ENCODE assay signal across 1 cellular context in the genomic region with DNA sequence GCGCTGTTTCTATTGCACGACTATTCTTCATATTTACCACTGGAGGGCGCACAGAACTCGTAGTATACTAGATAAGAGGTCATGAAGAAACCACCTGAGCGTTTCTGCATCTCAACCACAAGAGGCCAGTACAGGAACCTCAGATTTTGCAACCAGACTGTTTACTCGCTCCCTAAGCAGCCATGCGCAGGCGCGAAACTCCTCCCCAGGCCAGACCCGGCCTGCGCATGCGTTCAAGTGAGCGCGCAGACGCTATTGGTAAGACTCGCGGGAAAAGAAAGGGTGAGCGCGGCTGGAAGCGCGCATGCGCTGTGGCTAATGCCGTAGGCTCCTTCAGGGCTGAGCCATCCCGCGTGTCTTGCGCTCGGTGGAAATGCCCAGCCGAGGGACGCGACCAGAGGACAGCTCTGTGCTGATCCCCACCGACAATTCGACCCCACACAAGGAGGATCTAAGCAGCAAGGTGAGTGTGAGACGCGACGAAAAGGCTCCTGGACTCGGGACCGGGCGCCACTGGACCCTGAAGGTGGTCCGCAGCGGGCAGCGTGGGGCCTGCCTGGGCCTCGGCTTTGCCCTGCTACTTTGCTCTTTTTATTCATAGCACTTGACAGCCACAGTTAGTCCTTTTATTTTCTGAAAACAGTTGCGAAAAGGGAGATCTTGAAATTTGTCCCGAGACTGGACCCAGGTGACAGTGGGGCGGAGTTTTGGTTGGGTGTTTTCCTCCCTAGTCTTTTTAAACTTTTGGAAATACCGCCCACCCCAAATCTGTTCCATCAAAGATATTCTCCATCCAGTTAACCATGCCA.
A peak's percentile ranks its signal among the peaks of the same experiment; 100 is the strongest.
TF ChIP-seq lines count a peak whose summit lies in the region.

TSS of gene ASNSD1 (plus strand) at position 312 of the 809 bp plus-strand sequence. CDS start 4,674 bp downstream, outside the sequence.

TF ChIP-seq in HepG2, 621 proteins besides CTCF, POLR2A, EP300 and RAD21 (continued from another document and continues in another):
- TF ChIP-seq, protein P1, sequence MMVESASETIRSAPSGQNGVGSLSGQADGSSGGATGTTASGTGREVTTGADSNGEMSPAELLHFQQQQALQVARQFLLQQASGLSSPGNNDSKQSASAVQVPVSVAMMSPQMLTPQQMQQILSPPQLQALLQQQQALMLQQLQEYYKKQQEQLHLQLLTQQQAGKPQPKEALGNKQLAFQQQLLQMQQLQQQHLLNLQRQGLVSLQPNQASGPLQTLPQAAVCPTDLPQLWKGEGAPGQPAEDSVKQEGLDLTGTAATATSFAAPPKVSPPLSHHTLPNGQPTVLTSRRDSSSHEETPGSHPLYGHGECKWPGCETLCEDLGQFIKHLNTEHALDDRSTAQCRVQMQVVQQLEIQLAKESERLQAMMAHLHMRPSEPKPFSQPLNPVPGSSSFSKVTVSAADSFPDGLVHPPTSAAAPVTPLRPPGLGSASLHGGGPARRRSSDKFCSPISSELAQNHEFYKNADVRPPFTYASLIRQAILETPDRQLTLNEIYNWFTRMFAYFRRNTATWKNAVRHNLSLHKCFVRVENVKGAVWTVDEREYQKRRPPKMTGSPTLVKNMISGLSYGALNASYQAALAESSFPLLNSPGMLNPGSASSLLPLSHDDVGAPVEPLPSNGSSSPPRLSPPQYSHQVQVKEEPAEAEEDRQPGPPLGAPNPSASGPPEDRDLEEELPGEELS (CRISPR knock-in tag; IDR thresholded peaks at IDR 0.05): peak; percentile 77
- TF ChIP-seq E2F2 (CRISPR knock-in tag; IDR thresholded peaks at IDR 0.05; ENCODE audit: borderline replicate concordance): 0 out of 2 replicates have a peak, but pooled peaks have one; percentile 5
- TF ChIP-seq ARHGAP35 (CRISPR knock-in tag; IDR thresholded peaks at IDR 0.05; ENCODE audit: borderline replicate concordance): peak; percentile 95
- TF ChIP-seq, protein P2, sequence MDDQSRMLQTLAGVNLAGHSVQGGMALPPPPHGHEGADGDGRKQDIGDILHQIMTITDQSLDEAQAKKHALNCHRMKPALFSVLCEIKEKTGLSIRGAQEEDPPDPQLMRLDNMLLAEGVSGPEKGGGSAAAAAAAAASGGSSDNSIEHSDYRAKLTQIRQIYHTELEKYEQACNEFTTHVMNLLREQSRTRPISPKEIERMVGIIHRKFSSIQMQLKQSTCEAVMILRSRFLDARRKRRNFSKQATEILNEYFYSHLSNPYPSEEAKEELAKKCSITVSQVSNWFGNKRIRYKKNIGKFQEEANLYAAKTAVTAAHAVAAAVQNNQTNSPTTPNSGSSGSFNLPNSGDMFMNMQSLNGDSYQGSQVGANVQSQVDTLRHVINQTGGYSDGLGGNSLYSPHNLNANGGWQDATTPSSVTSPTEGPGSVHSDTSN (CRISPR knock-in tag; IDR thresholded peaks at IDR 0.05; ENCODE audit: borderline replicate concordance): no peak
- TF ChIP-seq ZNF644 (CRISPR knock-in tag; IDR thresholded peaks at IDR 0.05; ENCODE audit: low read depth): no peak
- peak; percentile 85 for TF ChIP-seq FOXO1 (CRISPR knock-in tag; IDR thresholded peaks at IDR 0.05)
- 0 out of 2 replicates have a peak, but pooled peaks have one; percentile 31 for TF ChIP-seq ZNF205 (CRISPR knock-in tag; IDR thresholded peaks at IDR 0.05)
- 0 out of 2 replicates have a peak, but pooled peaks have one; percentile 32 for TF ChIP-seq ZNF143 (CRISPR knock-in tag; IDR thresholded peaks at IDR 0.05)
- 0 out of 2 replicates have a peak, but pooled peaks have one; percentile 74 for TF ChIP-seq CREB3 (CRISPR knock-in tag; IDR thresholded peaks at IDR 0.05)
- peak; percentile 95 for TF ChIP-seq RBFOX2 (IDR thresholded peaks at IDR 0.05; ENCODE audit: low read depth, low read length)
- TF ChIP-seq RORA (CRISPR knock-in tag; IDR thresholded peaks at IDR 0.05): no peak; the same call in 1 of the 2 replicates
- TF ChIP-seq TFE3 (CRISPR knock-in tag; IDR thresholded peaks at IDR 0.05): peak; percentile 64
- TF ChIP-seq EED (CRISPR knock-in tag; IDR thresholded peaks at IDR 0.05): peak; percentile 96
- no peak for TF ChIP-seq ZNF282 (IDR thresholded peaks at IDR 0.05; ENCODE audit: partially characterized antibody)
- TF ChIP-seq CHD4 (IDR thresholded peaks at IDR 0.05; ENCODE audit: borderline replicate concordance, low read length): no peak
- TF ChIP-seq, protein P3, sequence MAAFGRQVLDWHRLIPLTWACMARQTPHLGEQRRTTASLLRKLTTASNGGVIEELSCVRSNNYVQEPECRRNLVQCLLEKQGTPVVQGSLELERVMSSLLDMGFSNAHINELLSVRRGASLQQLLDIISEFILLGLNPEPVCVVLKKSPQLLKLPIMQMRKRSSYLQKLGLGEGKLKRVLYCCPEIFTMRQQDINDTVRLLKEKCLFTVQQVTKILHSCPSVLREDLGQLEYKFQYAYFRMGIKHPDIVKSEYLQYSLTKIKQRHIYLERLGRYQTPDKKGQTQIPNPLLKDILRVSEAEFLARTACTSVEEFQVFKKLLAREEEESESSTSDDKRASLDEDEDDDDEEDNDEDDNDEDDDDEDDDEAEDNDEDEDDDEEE (CRISPR knock-in tag; IDR thresholded peaks at IDR 0.05): peak; percentile 25; the same call in 1 of the 2 replicates
- peak; percentile 84; the same call in 1 of the 2 replicates for TF ChIP-seq ZFP36L1 (CRISPR knock-in tag; IDR thresholded peaks at IDR 0.05)
- TF ChIP-seq KAT2B (IDR thresholded peaks at IDR 0.05; ENCODE audit: borderline replicate concordance, low read depth, low read length): 0 out of 2 replicates have a peak, but pooled peaks have one; percentile 3
- TF ChIP-seq TARDBP (CRISPR knock-in tag; IDR thresholded peaks at IDR 0.05): peak; percentile 72; the same call in 1 of the 2 replicates
- peak; percentile 91 for TF ChIP-seq ZNF543 (CRISPR knock-in tag; IDR thresholded peaks at IDR 0.05)
- TF ChIP-seq AGO2 (optimal IDR thresholded peaks at IDR 0.05; ENCODE audit: low read depth, low read length): peak; percentile 53
- TF ChIP-seq MIXL1 (CRISPR knock-in tag; IDR thresholded peaks at IDR 0.05): peak; percentile 44; the same call in 1 of the 2 replicates
- TF ChIP-seq BCL6 (CRISPR knock-in tag; IDR thresholded peaks at IDR 0.05): peak; percentile 58; the same call in 1 of the 2 replicates
- no peak for TF ChIP-seq ZNF24 (IDR thresholded peaks at IDR 0.05)
- peak; percentile 94 for TF ChIP-seq GTF3A (CRISPR knock-in tag; conservative IDR thresholded peaks at IDR 0.05)
- peak; percentile 94 for TF ChIP-seq YEATS2 (CRISPR knock-in tag; IDR thresholded peaks at IDR 0.05; ENCODE audit: borderline replicate concordance)
- TF ChIP-seq KAT7 (CRISPR knock-in tag; IDR thresholded peaks at IDR 0.05; ENCODE audit: borderline replicate concordance): peak; percentile 94
- no peak for TF ChIP-seq ZNF850 (CRISPR knock-in tag; conservative IDR thresholded peaks at IDR 0.05)
- peak; percentile 87; the same call in 1 of the 2 replicates for TF ChIP-seq NFE2L1 (CRISPR knock-in tag; IDR thresholded peaks at IDR 0.05; ENCODE audit: borderline replicate concordance)
- peak; percentile 90 for TF ChIP-seq SRY (CRISPR knock-in tag; IDR thresholded peaks at IDR 0.05)
- peak; percentile 99 for TF ChIP-seq ZNF598 (CRISPR knock-in tag; IDR thresholded peaks at IDR 0.05; ENCODE audit: borderline replicate concordance)
- TF ChIP-seq SMARCC2 (IDR thresholded peaks at IDR 0.05): no peak
- peak; percentile 87 for TF ChIP-seq GATAD1 (CRISPR knock-in tag; IDR thresholded peaks at IDR 0.05)
- peak; percentile 84 for TF ChIP-seq GATAD2A (CRISPR knock-in tag; IDR thresholded peaks at IDR 0.05)
- TF ChIP-seq, protein P4, sequence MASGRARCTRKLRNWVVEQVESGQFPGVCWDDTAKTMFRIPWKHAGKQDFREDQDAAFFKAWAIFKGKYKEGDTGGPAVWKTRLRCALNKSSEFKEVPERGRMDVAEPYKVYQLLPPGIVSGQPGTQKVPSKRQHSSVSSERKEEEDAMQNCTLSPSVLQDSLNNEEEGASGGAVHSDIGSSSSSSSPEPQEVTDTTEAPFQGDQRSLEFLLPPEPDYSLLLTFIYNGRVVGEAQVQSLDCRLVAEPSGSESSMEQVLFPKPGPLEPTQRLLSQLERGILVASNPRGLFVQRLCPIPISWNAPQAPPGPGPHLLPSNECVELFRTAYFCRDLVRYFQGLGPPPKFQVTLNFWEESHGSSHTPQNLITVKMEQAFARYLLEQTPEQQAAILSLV (CRISPR knock-in tag; IDR thresholded peaks at IDR 0.05; ENCODE audit: borderline replicate concordance): peak; percentile 87; the same call in 1 of the 2 replicates
- TF ChIP-seq HOXA5 (CRISPR knock-in tag; IDR thresholded peaks at IDR 0.05): peak; percentile 93; the same call in 1 of the 2 replicates
- no peak; the same call in 1 of the 2 replicates for TF ChIP-seq HMG20B (CRISPR knock-in tag; conservative IDR thresholded peaks at IDR 0.05)
- peak; percentile 64; the same call in 1 of the 2 replicates for TF ChIP-seq ZNF720 (CRISPR knock-in tag; IDR thresholded peaks at IDR 0.05)
- peak; percentile 91; the same call in 1 of the 2 replicates for TF ChIP-seq TSC22D2 (CRISPR knock-in tag; IDR thresholded peaks at IDR 0.05; ENCODE audit: borderline replicate concordance)
- no peak for TF ChIP-seq EEA1 (CRISPR knock-in tag; IDR thresholded peaks at IDR 0.05; ENCODE audit: borderline replicate concordance)
- no peak for TF ChIP-seq CBX2 (IDR thresholded peaks at IDR 0.05; ENCODE audit: low read depth, low read length)
- no peak for TF ChIP-seq CBX2 (CRISPR knock-in tag; IDR thresholded peaks at IDR 0.05; ENCODE audit: low read depth)
- no peak for TF ChIP-seq HNRNPH1 (optimal IDR thresholded peaks at IDR 0.05; ENCODE audit: low read depth, low read length)
- no peak for TF ChIP-seq SNRNP70 (IDR thresholded peaks at IDR 0.05; ENCODE audit: low read depth, low read length)
- TF ChIP-seq RBM22 (optimal IDR thresholded peaks at IDR 0.05; ENCODE audit: low read length): no peak
- TF ChIP-seq, protein P5, sequence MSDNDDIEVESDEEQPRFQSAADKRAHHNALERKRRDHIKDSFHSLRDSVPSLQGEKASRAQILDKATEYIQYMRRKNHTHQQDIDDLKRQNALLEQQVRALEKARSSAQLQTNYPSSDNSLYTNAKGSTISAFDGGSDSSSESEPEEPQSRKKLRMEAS (IDR thresholded peaks at IDR 0.05): peak; percentile 97
- peak; percentile 51; the same call in 1 of the 2 replicates for TF ChIP-seq PHF21A (CRISPR knock-in tag; IDR thresholded peaks at IDR 0.05)
- peak; percentile 25; the same call in 1 of the 2 replicates for TF ChIP-seq RFXANK (CRISPR knock-in tag; IDR thresholded peaks at IDR 0.05)
- TF ChIP-seq SIX4 (CRISPR knock-in tag; IDR thresholded peaks at IDR 0.05): peak; percentile 36
- peak; percentile 92 for TF ChIP-seq TFDP2 (CRISPR knock-in tag; IDR thresholded peaks at IDR 0.05)
- TF ChIP-seq ZNF468 (CRISPR knock-in tag; IDR thresholded peaks at IDR 0.05): no peak
- TF ChIP-seq ZNF329 (CRISPR knock-in tag; IDR thresholded peaks at IDR 0.05; ENCODE audit: low read depth): no peak
- peak; percentile 81; the same call in 1 of the 2 replicates for TF ChIP-seq ZIK1 (CRISPR knock-in tag; IDR thresholded peaks at IDR 0.05; ENCODE audit: borderline replicate concordance, low read depth)
- TF ChIP-seq RFX3 (CRISPR knock-in tag; IDR thresholded peaks at IDR 0.05): no peak
- TF ChIP-seq, protein P6, sequence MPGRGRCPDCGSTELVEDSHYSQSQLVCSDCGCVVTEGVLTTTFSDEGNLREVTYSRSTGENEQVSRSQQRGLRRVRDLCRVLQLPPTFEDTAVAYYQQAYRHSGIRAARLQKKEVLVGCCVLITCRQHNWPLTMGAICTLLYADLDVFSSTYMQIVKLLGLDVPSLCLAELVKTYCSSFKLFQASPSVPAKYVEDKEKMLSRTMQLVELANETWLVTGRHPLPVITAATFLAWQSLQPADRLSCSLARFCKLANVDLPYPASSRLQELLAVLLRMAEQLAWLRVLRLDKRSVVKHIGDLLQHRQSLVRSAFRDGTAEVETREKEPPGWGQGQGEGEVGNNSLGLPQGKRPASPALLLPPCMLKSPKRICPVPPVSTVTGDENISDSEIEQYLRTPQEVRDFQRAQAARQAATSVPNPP (CRISPR knock-in tag; IDR thresholded peaks at IDR 0.05): no peak
- TF ChIP-seq FIP1L1 (IDR thresholded peaks at IDR 0.05; ENCODE audit: borderline replicate concordance, insufficient read depth, low read depth, low read length): 0 out of 2 replicates have a peak, but pooled peaks have one; percentile 76
- TF ChIP-seq BRCA1 (CRISPR knock-in tag; IDR thresholded peaks at IDR 0.05): peak; percentile 26; the same call in 1 of the 2 replicates
